ENCODE assay signal across 12 cellular contexts in genomic region chr11:707817-708420, GRCh38. TPM values are rescaled to one million over a fixed set of nuclear protein-coding genes. Genes with fewer than 3 reads are reported as not detected.
A peak's percentile ranks its signal among the peaks of the same experiment; 100 is the strongest.
DNase-seq lines count a peak whose midpoint lies in the region; ATAC-seq, FAIRE-seq and TF ChIP-seq lines count a peak whose summit lies in the region.
"Had no signal": no experiment of that assay in that cellular context is flagged by ENCODE, and none has a peak within 500 bp of the region (broad histone marks: within the 10 kb centered on the region; RNA-seq: fewer than 3 reads in every experiment).

No MANE protein-coding gene starts in this region.

- WGBS in A549 (ENCODE audit: missing lambda C conversion rate) = 22% methylated on average over 6 of the region's 16 CpGs

- H3K27ac ChIP-seq in A549 = peak overlapping the region; percentile 91 to 99
- H3K27ac ChIP-seq in epithelial cell of prostate = peak overlapping the region; percentile 94
- H3K27ac ChIP-seq in osteoblast (ENCODE audit: low read depth, low read length) = no peak overlapping the region

- peak overlapping the region; percentile 100 for H3K4me2 ChIP-seq in A549
- no peak overlapping the region for H3K4me2 ChIP-seq in osteoblast (ENCODE audit: insufficient read depth, low read length)

- peaks cover 4% of the 10 kb centered on the region for H3K4me1 Mint-ChIP-seq in T-helper 2 cell treated with Interferon-gamma antibody and Interleukin-4, amounts not matched to agents 5 μg/mL and 100 μg/mL, for 36 hours (ENCODE audit: low read depth)

- TF ChIP-seq CTCF in A549 (IDR thresholded peaks at IDR 0.05) (no peak), osteoblast (IDR thresholded peaks at IDR 0.05; ENCODE audit: extremely low read depth, low read depth, low read length) (no peak)

- H3K4me3 ChIP-seq in A549 (peak overlapping the region; percentile 97), osteoblast (ENCODE audit: insufficient read depth, low read length) (no peak overlapping the region)

- H3K36me3 Mint-ChIP-seq in T-helper 2 cell treated with Interferon-gamma antibody and Interleukin-4, amounts not matched to agents 5 μg/mL and 100 μg/mL, for 36 hours (ENCODE audit: low read depth) = peaks cover 2% of the 10 kb centered on the region

- no peak overlapping the region for H2AFZ ChIP-seq in osteoblast (ENCODE audit: low read length)

- DNase-seq in A549 (ENCODE audit: low read depth in 1 of 2, low spot score in 1 of 2) (no peak), LoVo (ENCODE audit: low spot score) (peak; percentile 20), epithelial cell of prostate (ENCODE audit: low read depth, low spot score) (no peak), osteoblast (ENCODE audit: insufficient read length, low spot score, missing footprints) (peak; percentile 72), NCI-H446 treated with DMSO at 0.1 percent for 48 hours (lab: John Stamatoyannopoulos, UW) (no peak), HUDEP-2 (lab: John Stamatoyannopoulos, UW; ENCODE audit: unreplicated experiment in 76 of 76) (no peak), HTR-8/SVneo (ENCODE audit: insufficient read length, low spot score) (no peak)
- no peak for DNase-seq in T-helper 2 cell treated with Interferon-gamma antibody and Interleukin-4, amounts not matched to agents 5 μg/mL and 100 μg/mL, for 36 hours (ENCODE audit: low spot score)
- DNase-seq: activated naive CD4-positive, alpha-beta T cell treated with Interleukin-2 at 50 U/mL for 16 hours; NCI-H1092; OCI-M1 had no signal

- peaks cover 2% of the 10 kb centered on the region for H3K79me2 ChIP-seq in osteoblast (ENCODE audit: insufficient read depth, low read length)

- H3K9me3 ChIP-seq in A549 (no peaks in the 10 kb centered on the region), osteoblast (ENCODE audit: low read depth, low read length) (no peaks in the 10 kb centered on the region)

- CTCF ChIA-PET in A549 (lab: Yijun Ruan, JAX) = interaction anchor here (1.5 to 26.0 kb wide), 3 partner anchors 12 to 154 kb away, joined by 3 to 599 read pairs (median 44); partner anchors contain the start of genes DEAF1 and TMEM80

- H3K4me1 ChIP-seq in A549 (peaks cover 73% of the 10 kb centered on the region), osteoblast (ENCODE audit: insufficient read depth, low read length) (peaks cover 12% of the 10 kb centered on the region)

- no peak overlapping the region for H3K4me3 Mint-ChIP-seq in T-helper 2 cell treated with Interferon-gamma antibody and Interleukin-4, amounts not matched to agents 5 μg/mL and 100 μg/mL, for 36 hours

- no peak overlapping the region for H3K27ac Mint-ChIP-seq in T-helper 2 cell treated with Interferon-gamma antibody and Interleukin-4, amounts not matched to agents 5 μg/mL and 100 μg/mL, for 36 hours

- H3K9me3 Mint-ChIP-seq in T-helper 2 cell treated with Interferon-gamma antibody and Interleukin-4, amounts not matched to agents 5 μg/mL and 100 μg/mL, for 36 hours = no peaks in the 10 kb centered on the region

- no peak for ATAC-seq in A549

- no peak for TF ChIP-seq EP300 in A549 (IDR thresholded peaks at IDR 0.05)

- H3K27me3 ChIP-seq in osteoblast (ENCODE audit: insufficient read depth, low read length) = no peaks in the 10 kb centered on the region

- POLR2A ChIA-PET in A549 (lab: Yijun Ruan, JAX) = interaction anchor here (3.5 kb wide), 1 partner anchor 12 kb away, joined by 41 read pairs; the partner anchor contains the start of genes DEAF1 and TMEM80

- peaks cover 16% of the 10 kb centered on the region for H3K27me3 Mint-ChIP-seq in T-helper 2 cell treated with Interferon-gamma antibody and Interleukin-4, amounts not matched to agents 5 μg/mL and 100 μg/mL, for 36 hours (ENCODE audit: low read depth)

- FAIRE-seq in A549 (lab: Jason Lieb, UNC) = no peak
- FAIRE-seq in HTR-8/SVneo (lab: Jason Lieb, UNC) = no peak
- FAIRE-seq: endometrium had no signal

- no peak for TF ChIP-seq RAD21 in A549 (conservative IDR thresholded peaks at IDR 0.05 in 1 of 2, IDR thresholded peaks at IDR 0.05 in 1 of 2)

- H3K36me3 ChIP-seq in osteoblast (ENCODE audit: insufficient read depth, low read length) = no peaks in the 10 kb centered on the region

- no peaks in the 10 kb centered on the region for H4K20me1 ChIP-seq in osteoblast (ENCODE audit: insufficient read depth, low read length)

- no peak for TF ChIP-seq POLR2A in A549 (IDR thresholded peaks at IDR 0.05; ENCODE audit: low read length)

TF ChIP-seq in A549, 52 proteins besides CTCF, POLR2A, EP300 and RAD21:
- TF ChIP-seq FOSB (CRISPR knock-in tag; IDR thresholded peaks at IDR 0.05) = no peak
- no peak for TF ChIP-seq ZC3H11A (IDR thresholded peaks at IDR 0.05)
- TF ChIP-seq KDM5A (IDR thresholded peaks at IDR 0.05) = no peak
- no peak for TF ChIP-seq SMC3 (IDR thresholded peaks at IDR 0.05)
- TF ChIP-seq, protein P1, sequence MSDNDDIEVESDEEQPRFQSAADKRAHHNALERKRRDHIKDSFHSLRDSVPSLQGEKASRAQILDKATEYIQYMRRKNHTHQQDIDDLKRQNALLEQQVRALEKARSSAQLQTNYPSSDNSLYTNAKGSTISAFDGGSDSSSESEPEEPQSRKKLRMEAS (IDR thresholded peaks at IDR 0.05) = peak; percentile 81; the same call in 1 of the 2 replicates
- 0 out of 2 replicates have a peak, but pooled peaks have one; percentile 45 for TF ChIP-seq E2F6 (IDR thresholded peaks at IDR 0.05; ENCODE audit: borderline replicate concordance, low read depth)
- no peak for TF ChIP-seq ZSCAN20 (CRISPR knock-in tag; IDR thresholded peaks at IDR 0.05)
- TF ChIP-seq HEYL (CRISPR knock-in tag; IDR thresholded peaks at IDR 0.05) = no peak
- TF ChIP-seq CHD4 (IDR thresholded peaks at IDR 0.05; ENCODE audit: borderline replicate concordance) = no peak
- TF ChIP-seq ESRRA (IDR thresholded peaks at IDR 0.05; ENCODE audit: borderline replicate concordance, low read length) = no peak

RNA-seq across cellular contexts. Expression of gene EPS8L2, which starts 1.9 kb away (rescaled TPM):
- 60.7 and 69.9 TPM in 2 replicates for polyA plus RNA-seq in A549 (2011; rRNA removed)
- 99.7 and 117 TPM in 2 replicates for polyA plus RNA-seq in A549 (2012; cell fraction: cytosol; rRNA removed)
- polyA plus RNA-seq in A549 (2012; cell fraction: nucleus; rRNA removed) = 612 and 775 TPM in 2 replicates
- 144 to 163 TPM (median 154 TPM) in 3 replicates for polyA plus RNA-seq in A549 (2017; fragmentation: RNase III; extraction: RNeasy Plus Mini Kit Qiagen cat#74134 plus additional on column Dnase treatment)
- 56.6 and 63.8 TPM in 2 replicates for polyA minus RNA-seq in A549 (2011; rRNA and poly(A)+ RNA removed)
- 29.7 and 30.1 TPM in 2 replicates for total RNA-seq in osteoblast

RNA-seq across cellular contexts. Expression of gene TMEM80, which starts 12.3 kb away (rescaled TPM):
- polyA plus RNA-seq in A549 (2011; rRNA removed) = 15.1 and 15.2 TPM in 2 replicates
- 14.8 and 17.8 TPM in 2 replicates for polyA plus RNA-seq in A549 (2012; cell fraction: cytosol; rRNA removed)
- 26.2 and 27.0 TPM in 2 replicates for polyA plus RNA-seq in A549 (2012; cell fraction: nucleus; rRNA removed)
- 10.2 to 11.2 TPM (median 10.8 TPM) in 3 replicates for polyA plus RNA-seq in A549 (2017; fragmentation: RNase III; extraction: RNeasy Plus Mini Kit Qiagen cat#74134 plus additional on column Dnase treatment)
- polyA minus RNA-seq in A549 (2011; rRNA and poly(A)+ RNA removed) = 4.3 and 6.7 TPM in 2 replicates
- total RNA-seq in osteoblast = 17.4 and 21.2 TPM in 2 replicates

RNA-seq across cellular contexts. Expression of gene DEAF1, which starts 12.9 kb away (rescaled TPM):
- polyA plus RNA-seq in A549 (2011; rRNA removed) (16.0 and 17.3 TPM in 2 replicates), A549 (2017; fragmentation: RNase III; extraction: RNeasy Plus Mini Kit Qiagen cat#74134 plus additional on column Dnase treatment) (23.5 to 25.8 TPM (median 24.0 TPM) in 3 replicates)
- polyA plus RNA-seq in A549 (2012; cell fraction: cytosol; rRNA removed) = 37.1 and 40.4 TPM in 2 replicates
- 54.3 and 74.9 TPM in 2 replicates for polyA plus RNA-seq in A549 (2012; cell fraction: nucleus; rRNA removed)
- polyA minus RNA-seq in A549 (2011; rRNA and poly(A)+ RNA removed) = 17.0 and 19.7 TPM in 2 replicates
- total RNA-seq in osteoblast = 38.0 and 44.2 TPM in 2 replicates

RNA-seq across cellular contexts. Expression of gene TALDO1, which starts 39.3 kb away (rescaled TPM):
- polyA plus RNA-seq in A549 (2011; rRNA removed) = 287 and 296 TPM in 2 replicates
- 443 and 463 TPM in 2 replicates for polyA plus RNA-seq in A549 (2012; cell fraction: cytosol; rRNA removed)
- 406 and 442 TPM in 2 replicates for polyA plus RNA-seq in A549 (2012; cell fraction: nucleus; rRNA removed)
- polyA plus RNA-seq in A549 (2017; fragmentation: RNase III; extraction: RNeasy Plus Mini Kit Qiagen cat#74134 plus additional on column Dnase treatment) = 386 to 392 TPM (median 391 TPM) in 3 replicates
- 132 and 159 TPM in 2 replicates for polyA minus RNA-seq in A549 (2011; rRNA and poly(A)+ RNA removed)
- total RNA-seq in osteoblast = 204 TPM in 2 replicates

Comparison
In these comparisons a context has a peak if more than half of its experiments do, and no peak if none do; other contexts are left out.
1. DNase-seq: peak in LoVo (single experiment) and osteoblast (single experiment); none in A549 (0 of 2), epithelial cell of prostate (single experiment), T-helper 2 cell treated with Interferon-gamma antibody and Interleukin-4, amounts not matched to agents 5 μg/mL and 100 μg/mL, for 36 hours (single experiment), NCI-H446 treated with DMSO at 0.1 percent for 48 hours (single experiment), HUDEP-2 (0 of 76) and HTR-8/SVneo (single experiment).